In genomic region chr12:56958422-56958821, GRCh38 we compare ENCODE assay signal across 10 cellular contexts. TPM values are rescaled to one million over a fixed set of nuclear protein-coding genes. Genes with fewer than 3 reads are reported as not detected.
"Had no signal": no experiment of that assay in that cellular context is flagged by ENCODE, and none has a peak within 500 bp of the region (broad histone marks: within the 10 kb centered on the region; RNA-seq: fewer than 3 reads in every experiment).

No MANE protein-coding gene starts in this region.

- H3K27ac Mint-ChIP-seq: HFFc6 had no signal

- H3K4me3 Mint-ChIP-seq: HFFc6, IgD-negative memory B cell had no signal

- DNase-seq: GM23248, GOT3, H7, HFFc6, KBM-7 had no signal

- H3K36me3 ChIP-seq: HAP-1 had no signal

- H3K9me3 Mint-ChIP-seq: HFFc6 had no signal

- H3K9ac ChIP-seq: GM23248, KMS-11 had no signal

- H3K9me3 ChIP-seq: HAP-1 had no signal

- H3K27ac ChIP-seq: GM23248, KMS-11 had no signal

- H3K4me1 ChIP-seq: HAP-1 had no signal

- H3K4me1 Mint-ChIP-seq: IgD-negative memory B cell had no signal

- H3K4me3 ChIP-seq: GM23248, HAP-1 had no signal

RNA-seq across cellular contexts. Expression of gene RDH16, which starts 1.0 kb away (rescaled TPM):
- total RNA-seq: GM23248, H4, HFFc6, HT-29 had no signal
- polyA plus RNA-seq: GM23248 had no signal

RNA-seq across cellular contexts. Expression of gene SDR9C7, which starts 24.2 kb away (rescaled TPM):
- total RNA-seq: GM23248, HFFc6, HT-29 had no signal
- polyA plus RNA-seq: GM23248, IgD-negative memory B cell had no signal

RNA-seq across cellular contexts. Expression of gene TAC3, which starts 57.9 kb away (rescaled TPM):
- total RNA-seq: GM23248, H4, HFFc6, HT-29 had no signal
- polyA plus RNA-seq: GM23248, IgD-negative memory B cell had no signal
